In genomic region chr19:8145969-8146368, GRCh38 we compare ENCODE assay signal across 16 cellular contexts. TPM values are rescaled to one million over a fixed set of nuclear protein-coding genes. Genes with fewer than 3 reads are reported as not detected.
DNase-seq lines count a peak whose midpoint lies in the region; ATAC-seq and TF ChIP-seq lines count a peak whose summit lies in the region.
"Had no signal": no experiment of that assay in that cellular context is flagged by ENCODE, and none has a peak within 500 bp of the region (broad histone marks: within the 10 kb centered on the region; RNA-seq: fewer than 3 reads in every experiment).

No MANE protein-coding gene starts in this region.

- no peak overlapping the region for H3K18ac ChIP-seq in IMR-90 (ENCODE audit: low read depth, low read length)

- no peaks in the 10 kb centered on the region for H3K9me1 ChIP-seq in IMR-90 (ENCODE audit: insufficient read depth, low read length)

- no peak for TF ChIP-seq RAD21 in IMR-90 (IDR thresholded peaks at IDR 0.05; ENCODE audit: low read length)

- no peaks in the 10 kb centered on the region for H3K79me1 ChIP-seq in IMR-90 (ENCODE audit: low read depth in 1 of 2, low read length in 2 of 2)

- no peak overlapping the region for H2BK120ac ChIP-seq in IMR-90 (ENCODE audit: low read depth, low read length)

- H3K23ac ChIP-seq in IMR-90 (ENCODE audit: low read depth, low read length): no peak overlapping the region

- ATAC-seq in IMR-90 (ENCODE audit: low read depth) (no peak), PC-3 (peak; percentile 69)

- H2AK9ac ChIP-seq in IMR-90 (replicated peaks; ENCODE audit: low read depth, low read length, poor library complexity): no peak overlapping the region

- in situ Hi-C loops in IMR-90 (cut with MboI; ENCODE audit: low sequenced_read_pairs): no loop called here

- H4K20me1 ChIP-seq in IMR-90 (ENCODE audit: insufficient read depth, low read length) (no peaks in the 10 kb centered on the region), PC-3 (ENCODE audit: low read length) (no peaks in the 10 kb centered on the region)

- no peaks in the 10 kb centered on the region for H3K79me2 ChIP-seq in PC-3 (ENCODE audit: low read length)

- H4K8ac ChIP-seq in IMR-90 (ENCODE audit: low read depth in 2 of 2, low read length in 2 of 2): no peak overlapping the region

- TF ChIP-seq CTCF in IMR-90 (conservative IDR thresholded peaks at IDR 0.05; ENCODE audit: low read depth, low read length): no peak
- TF ChIP-seq CTCF in PC-3 (conservative IDR thresholded peaks at IDR 0.05; ENCODE audit: low read depth, low read length): peak; percentile 35; the same call in 1 of the 2 replicates
- no peak for TF ChIP-seq CTCF in testis (IDR thresholded peaks at IDR 0.05)

- H4K91ac ChIP-seq in IMR-90 (ENCODE audit: insufficient read depth, low read depth, low read length): no peak overlapping the region

- CTCF ChIA-PET in IMR-90 (lab: Yijun Ruan, JAX): no interaction called here
- CTCF ChIA-PET in PC-3 (lab: Charles Lee): no interaction called here

- no peak overlapping the region for H3K4me3 ChIP-seq in IMR-90 (ENCODE audit: insufficient read depth, low read depth, low read length)
- no peak overlapping the region for H3K4me3 ChIP-seq in PC-3 (ENCODE audit: low read length)
- no peak overlapping the region for H3K4me3 ChIP-seq in testis
- H3K4me3 ChIP-seq: stomach had no signal

- H3K27ac ChIP-seq in IMR-90 (ENCODE audit: insufficient read depth, low read length) (no peak overlapping the region), PC-3 (ENCODE audit: low read length) (no peak overlapping the region), testis (no peak overlapping the region)
- H3K27ac ChIP-seq: stomach had no signal

- H2AFZ ChIP-seq in IMR-90 (replicated peaks; ENCODE audit: low read length, poor library complexity): peak overlapping the region; percentile 43
- H2AFZ ChIP-seq in PC-3 (ENCODE audit: low read length): 0 out of 2 replicates have a peak overlapping the region, but pooled peaks have one; percentile 13

- H3K9me2 ChIP-seq in PC-3 (replicated peaks; ENCODE audit: low read length): no peaks in the 10 kb centered on the region

- H3K4me2 ChIP-seq in IMR-90 (ENCODE audit: low read depth, low read length) (no peak overlapping the region), PC-3 (ENCODE audit: low read length) (peak overlapping the region; percentile 32; the same call in 1 of the 2 replicates)

- 67% methylated on average over 2 of the region's 20 CpGs; no CpG with 5 or more reads in 1 of the 2 experiments for WGBS in IMR-90 (ENCODE audit: extremely low coverage in 2 of 2, insufficient read length in 1 of 2), 2 experiments
- 40 to 79% methylated on average over 9 to 19 of the region's 20 CpGs for WGBS in testis, 2 donors

- intact Hi-C loops in IMR-90 (cut with micrococcal nuclease): no loop called here
- intact Hi-C loops in PC-3 (cut with micrococcal nuclease): no loop called here
- intact Hi-C loops in testis (cut with DNase I; ENCODE audit: low total_unique reads): no loop called here

- no peak overlapping the region for H3K14ac ChIP-seq in IMR-90 (replicated peaks; ENCODE audit: low read depth, low read length)

- no peak overlapping the region for H2BK15ac ChIP-seq in IMR-90 (ENCODE audit: low read depth, low read length)

- H3K9me3 ChIP-seq in IMR-90 (ENCODE audit: control insufficient read depth, insufficient read depth, low read length) (no peaks in the 10 kb centered on the region), PC-3 (ENCODE audit: low read length) (no peaks in the 10 kb centered on the region), testis (no peaks in the 10 kb centered on the region)
- H3K9me3 ChIP-seq: stomach had no signal

- no peak overlapping the region for H2BK20ac ChIP-seq in IMR-90 (ENCODE audit: low read depth, low read length)

- BruUV-seq in IMR-90 (replicated peaks; lab: Mats Ljungman, UMichigan) (no TSS peak), PC-3 (replicated peaks; lab: Mats Ljungman, UMichigan) (no TSS peak)

- DNase-seq in COLO668 (lab: John Stamatoyannopoulos, UW; ENCODE audit: unreplicated experiment) (peak; percentile 87), IMR-90 (no peak), PC-3 (peak; percentile 56), islet precursor cell (peak; percentile 73), OCI-M2 (lab: John Stamatoyannopoulos, UW; ENCODE audit: unreplicated experiment) (no peak), testis (no peak), germinal center (ENCODE audit: low spot score) (no peak), hippocampal formation (lab: John Stamatoyannopoulos, UW) (no peak)
- DNase-seq: activated CD4-positive, alpha-beta T cell treated with anti-CD3 and anti-CD28 coated beads, Interleukin-2, amount 10 ng/mL, durations not matched to agents 24 days and 14 days; activated T-cell treated with anti-CD3 and anti-CD28 coated beads for 4 hours; effector memory CD4-positive, alpha-beta T cell; MV-4-11; NCI-H524 treated with DMSO at 0.1 percent for 48 hours; stomach had no signal

- H3F3A ChIP-seq in PC-3 (ENCODE audit: low read length, unreplicated experiment): peaks cover 4% of the 10 kb centered on the region

- POLR2A ChIA-PET in IMR-90 (lab: Charles Lee; ENCODE audit: unreplicated experiment) (no interaction called here), PC-3 (lab: Charles Lee; ENCODE audit: unreplicated experiment) (no interaction called here)

- no peak overlapping the region for H2AK5ac ChIP-seq in IMR-90 (ENCODE audit: low read depth, low read length)

- no peak for TF ChIP-seq POLR2A in IMR-90 (IDR thresholded peaks at IDR 0.05; ENCODE audit: low read depth, low read length)
- no peak for TF ChIP-seq POLR2A in testis (IDR thresholded peaks at IDR 0.05)

- dilution Hi-C loops in IMR-90 (cut with HindIII; ENCODE audit: low sequenced_read_pairs, unreplicated experiment): no loop called here

- H3K9ac ChIP-seq in IMR-90 (ENCODE audit: low read depth, low read length) (no peak overlapping the region), PC-3 (ENCODE audit: low read length) (no peak overlapping the region)

- no peak overlapping the region for H2BK5ac ChIP-seq in IMR-90 (ENCODE audit: low read depth, low read length, poor library complexity, severe bottlenecking)

- H3K4ac ChIP-seq in IMR-90 (ENCODE audit: low read depth, low read length): no peak overlapping the region

- H4K5ac ChIP-seq in IMR-90 (ENCODE audit: low read depth, low read length): no peak overlapping the region

- peaks cover 58% of the 10 kb centered on the region for H3K27me3 ChIP-seq in IMR-90 (ENCODE audit: control insufficient read depth, insufficient read depth, low read length)
- H3K27me3 ChIP-seq in PC-3 (ENCODE audit: low read length): peaks cover 30% of the 10 kb centered on the region
- no peaks in the 10 kb centered on the region for H3K27me3 ChIP-seq in testis

- H3K36me3 ChIP-seq in IMR-90 (ENCODE audit: control insufficient read depth, insufficient read depth, low read length): no peaks in the 10 kb centered on the region
- H3K36me3 ChIP-seq in PC-3 (ENCODE audit: low read depth, low read length): no peaks in the 10 kb centered on the region
- no peaks in the 10 kb centered on the region for H3K36me3 ChIP-seq in testis (ENCODE audit: low read depth, missing control alignments)
- H3K36me3 ChIP-seq: stomach had no signal

- H3K4me1 ChIP-seq in IMR-90 (ENCODE audit: control insufficient read depth, insufficient read depth, low read length) (no peaks in the 10 kb centered on the region), PC-3 (ENCODE audit: insufficient read depth, low read length) (0 out of 2 replicates have a peak, but pooled peaks cover 4% of the 10 kb centered on the region), testis (peaks cover 23% of the 10 kb centered on the region)

- no peak overlapping the region for H3K56ac ChIP-seq in IMR-90 (ENCODE audit: extremely low read depth, insufficient read depth, low read length)

TF ChIP-seq in IMR-90, 13 proteins besides CTCF, POLR2A, EP300 and RAD21:
- TF ChIP-seq MAFK (IDR thresholded peaks at IDR 0.05; ENCODE audit: low read depth, low read length): no peak
- TF ChIP-seq FOS (IDR thresholded peaks at IDR 0.05; ENCODE audit: low read depth, low read length): no peak
- no peak for TF ChIP-seq USF2 (IDR thresholded peaks at IDR 0.05; ENCODE audit: low read depth, low read length)
- TF ChIP-seq MAZ (IDR thresholded peaks at IDR 0.05; ENCODE audit: borderline replicate concordance, low read depth, low read length): no peak
- TF ChIP-seq CEBPB (IDR thresholded peaks at IDR 0.05; ENCODE audit: low read depth, low read length): no peak
- TF ChIP-seq CHD1 (IDR thresholded peaks at IDR 0.05; ENCODE audit: low read depth, low read length): no peak
- no peak for TF ChIP-seq ELK1 (IDR thresholded peaks at IDR 0.05; ENCODE audit: borderline replicate concordance, low read depth, low read length)
- TF ChIP-seq BHLHE40 (IDR thresholded peaks at IDR 0.05; ENCODE audit: low read depth, low read length): no peak
- no peak for TF ChIP-seq SMC3 (IDR thresholded peaks at IDR 0.05; ENCODE audit: low read depth, low read length)
- no peak for TF ChIP-seq RCOR1 (IDR thresholded peaks at IDR 0.05; ENCODE audit: insufficient replicate concordance, low read length)
- TF ChIP-seq MXI1 (IDR thresholded peaks at IDR 0.05; ENCODE audit: borderline replicate concordance, low read depth, low read length): no peak
- no peak for TF ChIP-seq RFX5 (IDR thresholded peaks at IDR 0.05; ENCODE audit: low read depth, low read length)
- TF ChIP-seq NFE2L2 (IDR thresholded peaks at IDR 0.05; ENCODE audit: low read depth, low read length): no peak
TF ChIP-seq in IMR-90: peak in this region for 0.

RNA-seq across cellular contexts. Expression of gene FBN3, which starts 3.4 kb away (rescaled TPM):
- total RNA-seq in IMR-90 (2012; rRNA removed): not detected in 2 replicates
- not detected in 2 replicates for polyA plus RNA-seq in IMR-90 (2012; rRNA removed)
- not detected in 2 replicates for polyA plus RNA-seq in IMR-90 (2012; cell fraction: cytosol; rRNA removed)
- under 0.01 and 0.22 TPM in 2 replicates for polyA plus RNA-seq in IMR-90 (2012; cell fraction: nucleus; rRNA removed; ENCODE audit: low replicate concordance)
- under 0.01 TPM in 2 replicates for total RNA-seq in PC-3 (2014; rRNA removed)
- 10 to 100 TPM in 1 of 2 donors, 1 to 10 TPM in 1; 2.3 to 17.8 TPM for total RNA-seq in testis
- polyA plus RNA-seq in testis (ENCODE audit: insufficient read depth, low read depth, low replicate concordance): 0.62 TPM
- total RNA-seq: activated CD4-positive, alpha-beta T cell treated with anti-CD3 and anti-CD28 coated beads, Interleukin-2, amount 10 ng/mL, durations not matched to agents 24 days and 14 days; bronchial epithelial cell; mesenteric fat pad had no signal

Comparison
In these comparisons a context has a peak if more than half of its experiments do, and no peak if none do; other contexts are left out.
1. DNase-seq: peak in COLO668 (single experiment), PC-3 (single experiment) and islet precursor cell (single experiment); none in IMR-90 (single experiment), OCI-M2 (single experiment), testis (single experiment), germinal center (single experiment) and hippocampal formation (0 of 2).